11 cellular contexts compared by ENCODE assay signal in genomic region chr21:41363370-41364270, GRCh38. TPM values are rescaled to one million over a fixed set of nuclear protein-coding genes. Genes with fewer than 3 reads are reported as not detected.
A peak's percentile ranks its signal among the peaks of the same experiment; 100 is the strongest.
DNase-seq lines count a peak whose midpoint lies in the region; ATAC-seq, FAIRE-seq and TF ChIP-seq lines count a peak whose summit lies in the region.
"Had no signal": no experiment of that assay in that cellular context is flagged by ENCODE, and none has a peak within 500 bp of the region (broad histone marks: within the 10 kb centered on the region; RNA-seq: fewer than 3 reads in every experiment).

No MANE protein-coding gene starts in this region.

- H3K36me3 ChIP-seq in CD4-positive, alpha-beta memory T cell (ENCODE audit: insufficient read depth, low read length) = peaks cover 13% of the 10 kb centered on the region
- H3K36me3 ChIP-seq in adipocyte (ENCODE audit: control insufficient read depth, insufficient read depth, low read length, severe bottlenecking) (no peaks in the 10 kb centered on the region), neutrophil (peaks cover 52% of the 10 kb centered on the region), brain microvascular endothelial cell (replicated peaks) (no peaks in the 10 kb centered on the region)

- no peak; the same call in 1 of the 2 replicates for TF ChIP-seq POLR2A in GM12892 (IDR thresholded peaks at IDR 0.05; ENCODE audit: low read depth, low read length)

- H3K9ac ChIP-seq in adipocyte (ENCODE audit: low read length) = no peak overlapping the region

- ATAC-seq in HG03342 (IDR thresholded peaks at IDR 0.05; ENCODE audit: unreplicated experiment) (no peak), GM18519 (IDR thresholded peaks at IDR 0.05; ENCODE audit: low FRiP score, unreplicated experiment) (no peak)

- intact Hi-C loops in CD4-positive, alpha-beta memory T cell (cut with micrococcal nuclease) = loop anchor here (5.0 kb wide), 1 partner anchor 699 kb away; no protein-coding TSS in a partner anchor

- peak overlapping the region; percentile 89 to 97 (median 94) for H3K4me3 Mint-ChIP-seq in CD4-positive, alpha-beta memory T cell

- H3K27ac Mint-ChIP-seq in CD4-positive, alpha-beta memory T cell = peak overlapping the region; percentile 99 to 100 (median 100)

- in situ Hi-C loops in brain microvascular endothelial cell (cut with HindIII; ENCODE audit: low pct_ligation_motif_present, low sequenced_read_pairs) = no loop called here

- H3K27me3 Mint-ChIP-seq in CD4-positive, alpha-beta memory T cell = no peaks in the 10 kb centered on the region

- H3K27ac ChIP-seq in CD4-positive, alpha-beta memory T cell (ENCODE audit: low read depth, low read length) = peak overlapping the region; percentile 93
- H3K27ac ChIP-seq in neutrophil (peak overlapping the region; percentile 95), brain microvascular endothelial cell (no peak overlapping the region)
- H3K27ac ChIP-seq: epithelial cell of prostate had no signal

- peaks cover 45% of the 10 kb centered on the region for H3K4me1 ChIP-seq in CD4-positive, alpha-beta memory T cell (ENCODE audit: insufficient read depth, low read length)
- H3K4me1 ChIP-seq in adipocyte (ENCODE audit: control insufficient read depth, insufficient read depth, low read length) (peaks cover 49% of the 10 kb centered on the region), neutrophil (ENCODE audit: control insufficient read depth in 1 of 2, insufficient read depth in 1 of 2, low read depth in 1 of 2, low read length in 1 of 2) (peaks cover 79 to 85% of the 10 kb centered on the region in 2 experiments)

- peaks cover 41 to 76% (median 67%) of the 10 kb centered on the region in 4 donors for H3K4me1 Mint-ChIP-seq in CD4-positive, alpha-beta memory T cell

- FAIRE-seq in GM12892 (lab: Jason Lieb, UNC) = peak; percentile 53
- FAIRE-seq: bronchial epithelial cell had no signal

- peaks cover 0 to 4% (median 0%) of the 10 kb centered on the region in 8 donors for H3K9me3 Mint-ChIP-seq in CD4-positive, alpha-beta memory T cell

- H3K9me3 ChIP-seq in CD4-positive, alpha-beta memory T cell (ENCODE audit: control insufficient read depth in 1 of 2, low read length in 2 of 2) = no peaks in the 10 kb centered on the region
- no peaks in the 10 kb centered on the region for H3K9me3 ChIP-seq in adipocyte (ENCODE audit: control insufficient read depth, low read length)
- no peaks in the 10 kb centered on the region for H3K9me3 ChIP-seq in neutrophil
- H3K9me3 ChIP-seq: Caco-2 had no signal

- no peaks in the 10 kb centered on the region for H3K27me3 ChIP-seq in CD4-positive, alpha-beta memory T cell (ENCODE audit: insufficient read depth, low read length)
- no peaks in the 10 kb centered on the region for H3K27me3 ChIP-seq in adipocyte (replicated peaks; ENCODE audit: control insufficient read depth, insufficient read depth, low read length)
- H3K27me3 ChIP-seq in neutrophil = no peaks in the 10 kb centered on the region
- no peaks in the 10 kb centered on the region for H3K27me3 ChIP-seq in brain microvascular endothelial cell (replicated peaks)

- TF ChIP-seq CTCF in neutrophil (IDR thresholded peaks at IDR 0.05) = no peak
- no peak for TF ChIP-seq CTCF in brain microvascular endothelial cell (IDR thresholded peaks at IDR 0.05; ENCODE audit: low read depth, low read length, missing control alignments)

- peaks cover 36 to 50% of the 10 kb centered on the region in 2 donors for H3K36me3 Mint-ChIP-seq in CD4-positive, alpha-beta memory T cell

- DNase-seq in CD4-positive, alpha-beta memory T cell = no peak
- DNase-seq in GM12892 (ENCODE audit: insufficient read length) = no peak
- no peak for DNase-seq in adipocyte (ENCODE audit: low read depth)
- DNase-seq in brain microvascular endothelial cell = no peak
- DNase-seq: Caco-2, NCI-H2227 treated with DMSO at 0.1 percent for 48 hours had no signal

- H3K4me3 ChIP-seq in CD4-positive, alpha-beta memory T cell (ENCODE audit: low read length in 2 of 2) = peak overlapping the region; percentile 27 to 91
- peak overlapping the region; percentile 79 for H3K4me3 ChIP-seq in adipocyte (ENCODE audit: low read length)
- H3K4me3 ChIP-seq in neutrophil (ENCODE audit: low read depth in 1 of 2, low read length in 1 of 2) = peak overlapping the region; percentile 74 to 89
- no peak overlapping the region for H3K4me3 ChIP-seq in brain microvascular endothelial cell (ENCODE audit: low read depth, low read length)

- CTCF ChIA-PET in CD4-positive, alpha-beta memory T cell (lab: Charles Lee; ENCODE audit: partially characterized antibody) = interaction anchor here (1.0 to 2.6 kb wide), 4 partner anchors 9 to 101 kb away, joined by 3 to 6 read pairs (median 4); no protein-coding TSS in a partner anchor

- POLR2A ChIA-PET in CD4-positive, alpha-beta memory T cell (lab: Charles Lee; ENCODE audit: partially characterized antibody) = interaction anchor here (2.5 to 5.8 kb wide), 4 partner anchors 7 to 80 kb away, joined by 7 to 67 read pairs (median 36); partner anchors contain the start of gene MX1

RNA-seq across cellular contexts. Expression of gene MX2, which starts 1.8 kb away (rescaled TPM):
- 100 to 1,000 TPM in 1 of 2 experiments, 10 to 100 TPM in 1; 98.7 to 107 TPM for total RNA-seq in CD4-positive, alpha-beta memory T cell
- 10 to 100 TPM; 29.6 to 46.9 TPM for polyA plus RNA-seq in CD4-positive, alpha-beta memory T cell
- polyA plus RNA-seq in GM12892 (2012; ENCODE audit: missing spikeins) = 50.1 TPM

RNA-seq across cellular contexts. Expression of gene FAM3B, which starts 47.0 kb away (rescaled TPM):
- not detected for total RNA-seq in CD4-positive, alpha-beta memory T cell
- polyA plus RNA-seq in CD4-positive, alpha-beta memory T cell = not detected
- polyA plus RNA-seq in GM12892 (2012; ENCODE audit: missing spikeins) = not detected
- total RNA-seq: bronchial epithelial cell had no signal
